Comparison of ENCODE assay signal across 8 cellular contexts in genomic region chr1:201170533-201171062, GRCh38. TPM values are rescaled to one million over a fixed set of nuclear protein-coding genes. Genes with fewer than 3 reads are reported as not detected.
A peak's percentile ranks its signal among the peaks of the same experiment; 100 is the strongest.
DNase-seq lines count a peak whose midpoint lies in the region; ATAC-seq and TF ChIP-seq lines count a peak whose summit lies in the region.

No MANE protein-coding gene starts in this region.

- H3K79me2 ChIP-seq in SK-N-SH (ENCODE audit: insufficient read depth) = no peaks in the 10 kb centered on the region

- H3K27ac ChIP-seq in HEK293 (ENCODE audit: extremely low read depth, low read depth, low read length) (peak overlapping the region; percentile 82), SK-N-SH (ENCODE audit: low read depth in 2 of 2, low read length in 1 of 2) (peak overlapping the region in 1 of 2 experiments; percentile 76; a peak in 2 of 4 replicates), thoracic aorta (peak overlapping the region; percentile 71 to 77)

- H3K4me1 ChIP-seq in HEK293 (ENCODE audit: control insufficient read depth, insufficient read depth, low read length) = no peaks in the 10 kb centered on the region
- peaks cover 0 to 10% of the 10 kb centered on the region in 2 experiments; a peak in 2 of 4 replicates for H3K4me1 ChIP-seq in SK-N-SH (ENCODE audit: control insufficient read depth in 1 of 2, insufficient read depth in 2 of 2, low read depth in 1 of 2, low read length in 1 of 2)
- H3K4me1 ChIP-seq in thoracic aorta (ENCODE audit: control insufficient read depth in 1 of 2, low read depth in 2 of 2) = no peaks in the 10 kb centered on the region

- H3K4me3 ChIP-seq in HEK293 (ENCODE audit: low read depth, low read length) (peak overlapping the region; percentile 54), SK-N-SH (ENCODE audit: low read depth in 2 of 2, low read length in 1 of 2) (peak overlapping the region; percentile 70 to 79), thoracic aorta (peak overlapping the region; percentile 98)

- H3K27me3 ChIP-seq in SK-N-SH (ENCODE audit: insufficient read depth) (0 out of 2 replicates have a peak, but pooled peaks cover 7% of the 10 kb centered on the region), thoracic aorta (replicated peaks; ENCODE audit: insufficient read depth) (no peaks in the 10 kb centered on the region)

- no peak for TF ChIP-seq EP300 in SK-N-SH (IDR thresholded peaks at IDR 0.05; ENCODE audit: borderline replicate concordance in 1 of 2, low read depth in 1 of 2, low read length in 1 of 2)

- peak overlapping the region; percentile 64; the same call in 1 of the 2 replicates for H3K9ac ChIP-seq in SK-N-SH

- no peaks in the 10 kb centered on the region for H4K20me1 ChIP-seq in SK-N-SH (ENCODE audit: insufficient read depth)

- no peak for TF ChIP-seq RAD21 in SK-N-SH (IDR thresholded peaks at IDR 0.05; ENCODE audit: low read length)

- no peaks in the 10 kb centered on the region for H3K36me3 ChIP-seq in HEK293 (ENCODE audit: control insufficient read depth in 2 of 2, insufficient read depth in 1 of 2, low read length in 2 of 2)
- no peaks in the 10 kb centered on the region for H3K36me3 ChIP-seq in SK-N-SH (replicated peaks in 1 of 2; ENCODE audit: control insufficient read depth in 1 of 2, insufficient read depth in 2 of 2, low read length in 1 of 2)
- H3K36me3 ChIP-seq in thoracic aorta = no peaks in the 10 kb centered on the region

- ATAC-seq in omental fat pad (ENCODE audit: low FRiP score) (peak; percentile 100), thoracic aorta (ENCODE audit: insufficient number of reproducible peaks, low FRiP score, low read depth) (peak; percentile 89)

- POLR2A ChIA-PET in HEK293 (lab: Yijun Ruan, JAX) = interaction anchor here (0.6 to 2.9 kb wide), 8 partner anchors 14 to 552 kb away, joined by 3 to 21 read pairs (median 5); partner anchors contain the start of genes IGFN1 and TMEM9
- POLR2A ChIA-PET in SK-N-SH (lab: Yijun Ruan, JAX) = no interaction called here

- H3K9me2 ChIP-seq in SK-N-SH = no peaks in the 10 kb centered on the region

- 24% methylated on average over 11 of the region's 26 CpGs for WGBS in SK-N-SH (ENCODE audit: low lambda C conversion rate)

- CTCF ChIA-PET in HEK293 (lab: Yijun Ruan, JAX) (interaction anchor here (0.7 to 1.3 kb wide), 5 partner anchors 21 to 191 kb away, joined by 3 to 4 read pairs (median 3); no protein-coding TSS in a partner anchor), SK-N-SH (lab: Yijun Ruan, JAX) (interaction anchor here (1.5 to 3.0 kb wide), 6 partner anchors 12 to 52 kb away, joined by 3 to 15 read pairs (median 10); partner anchors contain the start of gene TMEM9)

- H2AFZ ChIP-seq in SK-N-SH (ENCODE audit: low read depth) = peak overlapping the region; percentile 98

- H3K9me3 ChIP-seq in HEK293 (ENCODE audit: control insufficient read depth, insufficient read depth, low read depth, low read length) (no peaks in the 10 kb centered on the region), SK-N-SH (no peaks in the 10 kb centered on the region), thoracic aorta (no peaks in the 10 kb centered on the region)

- peak overlapping the region; percentile 92 for H3K4me2 ChIP-seq in SK-N-SH

- TF ChIP-seq CTCF in HEK293 (tag by site-specific recombination; IDR thresholded peaks at IDR 0.05) (no peak), SK-N-SH (IDR thresholded peaks at IDR 0.05) (no peak), omental fat pad (IDR thresholded peaks at IDR 0.05) (no peak), thoracic aorta (IDR thresholded peaks at IDR 0.05) (no peak)

- DNase-seq in GM04504 (ENCODE audit: low read depth) (peak; percentile 81), MV-4-11 (lab: John Stamatoyannopoulos, UW) (peak; percentile 76), SK-N-SH (peak; percentile 97), glomerular visceral epithelial cell (ENCODE audit: extremely low spot score) (peak; percentile 94), omental fat pad (ENCODE audit: low spot score) (peak; percentile 81), thoracic aorta (ENCODE audit: low spot score) (peak; percentile 77)
- DNase-seq in activated naive CD4-positive, alpha-beta T cell treated with anti-CD3 and anti-CD28 coated beads, Interleukin-2, amount 50 U/mL, for 16 hours = peak; percentile 75

- H3F3A ChIP-seq in SK-N-SH (replicated peaks; ENCODE audit: insufficient read depth) = no peaks in the 10 kb centered on the region

TF ChIP-seq in HEK293, 187 proteins besides CTCF, POLR2A, EP300 and RAD21 (continues in another document):
- TF ChIP-seq YY2 (tag by site-specific recombination; IDR thresholded peaks at IDR 0.05) (no peak), ZNF146 (tag by site-specific recombination; IDR thresholded peaks at IDR 0.05) (no peak), ZNF747 (tag by site-specific recombination; IDR thresholded peaks at IDR 0.05) (no peak), ZNF670 (tag by site-specific recombination; IDR thresholded peaks at IDR 0.05; ENCODE audit: low read depth) (no peak), ZNF561 (tag by site-specific recombination; IDR thresholded peaks at IDR 0.05; ENCODE audit: borderline replicate concordance) (no peak; the same call in 1 of the 2 replicates)
- TF ChIP-seq, protein P1, sequence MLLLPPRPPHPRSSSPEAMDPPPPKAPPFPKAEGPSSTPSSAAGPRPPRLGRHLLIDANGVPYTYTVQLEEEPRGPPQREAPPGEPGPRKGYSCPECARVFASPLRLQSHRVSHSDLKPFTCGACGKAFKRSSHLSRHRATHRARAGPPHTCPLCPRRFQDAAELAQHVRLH (tag by site-specific recombination; IDR thresholded peaks at IDR 0.05) = peak; percentile 61; the same call in 1 of the 2 replicates

TF ChIP-seq in SK-N-SH, 30 proteins besides CTCF, POLR2A, EP300 and RAD21:
- TF ChIP-seq RFX5 (IDR thresholded peaks at IDR 0.05; ENCODE audit: low read length) (peak; percentile 74), TCF12 (IDR thresholded peaks at IDR 0.05) (peak; percentile 4; the same call in 1 of the 2 replicates), POLR2AphosphoS5 (IDR thresholded peaks at IDR 0.05; ENCODE audit: low read depth, low read length) (peak; percentile 70), SIN3A (IDR thresholded peaks at IDR 0.05; ENCODE audit: borderline replicate concordance, low read depth, low read length) (0 out of 2 replicates have a peak, but pooled peaks have one; percentile 11), GABPA (IDR thresholded peaks at IDR 0.05; ENCODE audit: low read depth) (no peak)
- TF ChIP-seq, protein P2, sequence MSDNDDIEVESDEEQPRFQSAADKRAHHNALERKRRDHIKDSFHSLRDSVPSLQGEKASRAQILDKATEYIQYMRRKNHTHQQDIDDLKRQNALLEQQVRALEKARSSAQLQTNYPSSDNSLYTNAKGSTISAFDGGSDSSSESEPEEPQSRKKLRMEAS (IDR thresholded peaks at IDR 0.05; ENCODE audit: low read depth) = peak; percentile 78; the same call in 1 of the 2 replicates

RNA-seq across cellular contexts. Expression of gene TMEM9, which starts 16.3 kb away (rescaled TPM):
- polyA plus RNA-seq in SK-N-SH (2012; rRNA removed) = 126 and 160 TPM in 2 replicates
- polyA plus RNA-seq in SK-N-SH (2012; cell fraction: cytosol; rRNA removed) = 72.5 and 122 TPM in 2 replicates
- 97.8 and 148 TPM in 2 replicates for polyA plus RNA-seq in SK-N-SH (2012; cell fraction: nucleus; rRNA removed)
- total RNA-seq in omental fat pad (10 to 100 TPM; 26.2 to 53.8 (median 45.7) TPM), thoracic aorta (10 to 100 TPM; 30.0 to 58.2 TPM)

RNA-seq across cellular contexts. Expression of gene IGFN1, which starts 20.0 kb away (rescaled TPM):
- polyA plus RNA-seq in SK-N-SH (2012; rRNA removed) = 0.08 and 0.18 TPM in 2 replicates
- polyA plus RNA-seq in SK-N-SH (2012; cell fraction: cytosol; rRNA removed) = 0.03 and 0.04 TPM in 2 replicates
- 0.46 and 0.90 TPM in 2 replicates for polyA plus RNA-seq in SK-N-SH (2012; cell fraction: nucleus; rRNA removed)
- total RNA-seq in omental fat pad (under 1 TPM in 1 of 4 donors, not detected in 3; 0.12 TPM), thoracic aorta (not detected)

RNA-seq across cellular contexts. Expression of gene ASCL5, which starts 43.6 kb away (rescaled TPM):
- 0.05 TPM in 1 of 2 replicates, not detected in the other for polyA plus RNA-seq in SK-N-SH (2012; rRNA removed)
- not detected in 2 replicates for polyA plus RNA-seq in SK-N-SH (2012; cell fraction: cytosol; rRNA removed)
- polyA plus RNA-seq in SK-N-SH (2012; cell fraction: nucleus; rRNA removed) = 0.04 and 0.06 TPM in 2 replicates
- total RNA-seq in omental fat pad (not detected), thoracic aorta (not detected)

RNA-seq across cellular contexts. Expression of gene CACNA1S, which starts 58.4 kb away (rescaled TPM):
- not detected in 2 replicates for polyA plus RNA-seq in SK-N-SH (2012; rRNA removed)
- polyA plus RNA-seq in SK-N-SH (2012; cell fraction: cytosol; rRNA removed) = 0.01 TPM in 1 of 2 replicates, not detected in the other
- not detected in 2 replicates for polyA plus RNA-seq in SK-N-SH (2012; cell fraction: nucleus; rRNA removed)
- not detected for total RNA-seq in omental fat pad
- not detected for total RNA-seq in thoracic aorta
